In the genomic region with DNA sequence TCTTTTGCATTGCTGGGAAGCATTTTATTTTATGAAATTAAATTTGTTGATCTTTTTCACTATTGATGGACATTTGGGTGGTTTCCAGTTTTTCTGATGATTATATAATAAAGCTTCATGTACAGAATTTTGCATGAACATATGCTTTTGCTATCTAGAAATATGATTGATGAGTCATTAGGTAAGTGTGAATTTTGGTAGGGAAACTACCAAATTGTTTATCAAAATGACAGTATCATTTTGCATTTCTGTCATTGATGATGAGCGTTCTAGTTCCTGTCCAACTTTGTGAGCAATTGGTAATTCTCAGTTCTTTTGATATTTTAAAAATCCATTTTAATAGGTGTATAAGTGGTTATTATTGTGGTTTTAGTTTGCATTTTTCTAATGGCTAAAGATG, we compare ENCODE assay signal across 30 cellular contexts.
"Had no signal": no experiment of that assay in that cellular context is flagged by ENCODE, and none has a peak within 500 bp of the region (broad histone marks: within the 10 kb centered on the region; RNA-seq: fewer than 3 reads in every experiment).

No MANE protein-coding gene starts in this region.

- H3K4me1 Mint-ChIP-seq: activated CD4-positive, alpha-beta memory T cell treated with anti-CD3 and anti-CD28 coated beads, Interleukin-2, amount 10 ng/mL, durations not matched to agents 7 days and 5 days had no signal

- H3K9ac ChIP-seq: SK-N-SH had no signal

- H3K27ac Mint-ChIP-seq: activated B cell treated with CpG ODN at 0.5 μM for 24 hours; activated CD4-positive, alpha-beta memory T cell treated with anti-CD3 and anti-CD28 coated beads, Interleukin-2, amount 10 ng/mL, durations not matched to agents 7 days and 5 days; activated naive CD8-positive, alpha-beta T cell treated with anti-CD3 and anti-CD28 coated beads, Interleukin-2, amount 10 ng/mL, durations not matched to agents 7 days and 5 days; activated T-helper 2 cell treated with anti-CD3 and anti-CD28 coated beads, Interferon-gamma antibody, Interleukin-2, Interleukin-4, amounts not matched to agents 10 μg/mL and 5 μg/mL and 100 μg/mL, durations not matched to agents 14 hours and 24 hours and 36 hours; T-helper 1 cell treated with Interleukin-12 subunit alpha and Interleukin-12 subunit beta and Interleukin-4 antibody, amounts not matched to agents 30 μg/mL and 1 μg/mL, for 36 hours had no signal

- H3K4me1 ChIP-seq: colonic mucosa, SJCRH30 had no signal

- H3K27me3 ChIP-seq: adrenal gland, colonic mucosa, MG63, SJCRH30 had no signal

- H3K36me3 ChIP-seq: adrenal gland, colonic mucosa, MG63, SJCRH30 had no signal

- H3K4me3 ChIP-seq: adrenal gland, colonic mucosa, MG63, SJCRH30 had no signal

- H3K9me3 Mint-ChIP-seq: activated B cell treated with CpG ODN at 0.5 μM for 24 hours; activated CD4-positive, alpha-beta memory T cell treated with anti-CD3 and anti-CD28 coated beads, Interleukin-2, amount 10 ng/mL, durations not matched to agents 7 days and 5 days; activated naive CD8-positive, alpha-beta T cell treated with anti-CD3 and anti-CD28 coated beads, Interleukin-2, amount 10 ng/mL, durations not matched to agents 7 days and 5 days; activated T-helper 2 cell treated with anti-CD3 and anti-CD28 coated beads, Interferon-gamma antibody, Interleukin-2, Interleukin-4, amounts not matched to agents 10 μg/mL and 5 μg/mL and 100 μg/mL, durations not matched to agents 14 hours and 24 hours and 36 hours; T-helper 1 cell treated with Interleukin-12 subunit alpha and Interleukin-12 subunit beta and Interleukin-4 antibody, amounts not matched to agents 30 μg/mL and 1 μg/mL, for 36 hours had no signal

- ATAC-seq: Panc1, Right ventricle myocardium inferior had no signal

- H3K27me3 Mint-ChIP-seq: activated B cell treated with CpG ODN at 0.5 μM for 24 hours; activated CD4-positive, alpha-beta memory T cell treated with anti-CD3 and anti-CD28 coated beads, Interleukin-2, amount 10 ng/mL, durations not matched to agents 7 days and 5 days; activated naive CD8-positive, alpha-beta T cell treated with anti-CD3 and anti-CD28 coated beads, Interleukin-2, amount 10 ng/mL, durations not matched to agents 7 days and 5 days had no signal

- DNase-seq: activated B cell treated with CpG ODN at 0.5 μM for 24 hours; activated CD4-positive, alpha-beta memory T cell treated with anti-CD3 and anti-CD28 coated beads, Interleukin-2, amount 10 ng/mL, durations not matched to agents 7 days and 5 days; activated CD4-positive, alpha-beta T cell treated with anti-CD3 and anti-CD28 coated beads for 1 hour; activated CD4-positive, alpha-beta T cell treated with anti-CD3 and anti-CD28 coated beads, Interleukin-2, amount 50 U/mL, for 1 hour; activated naive CD4-positive, alpha-beta T cell treated with anti-CD3 and anti-CD28 coated beads, Interleukin-2, amount 50 U/mL, for 16 hours; activated naive CD8-positive, alpha-beta T cell treated with anti-CD3 and anti-CD28 coated beads, Interleukin-2, amount 10 ng/mL, durations not matched to agents 7 days and 5 days; activated T-cell treated with anti-CD3 and anti-CD28 coated beads for 4 hours; activated T-cell treated with anti-CD3 and anti-CD28 coated beads, Interleukin-2, amount 50 U/mL, for 48 hours; adrenal gland; anterior cingulate cortex; cerebellar nuclear complex; colonic mucosa; MG63; MV-4-11; NCI-H1092 treated with DMSO at 0.1 percent for 48 hours; NCI-H1436; NCI-H1694 treated with DMSO at 0.1 percent for 48 hours; NCI-H2081; NCI-H510A treated with DMSO at 0.1 percent for 48 hours; NCI-H69; NK-92 treated with Interleukin-12 subunit alpha and Interleukin-12 subunit beta, amount 100 ng/mL, for 24 hours; OCI-M1; RPMI8226; SJCRH30; SK-N-SH; SW 1271 had no signal

- H3K4me3 Mint-ChIP-seq: activated B cell treated with CpG ODN at 0.5 μM for 24 hours; activated CD4-positive, alpha-beta memory T cell treated with anti-CD3 and anti-CD28 coated beads, Interleukin-2, amount 10 ng/mL, durations not matched to agents 7 days and 5 days; activated naive CD8-positive, alpha-beta T cell treated with anti-CD3 and anti-CD28 coated beads, Interleukin-2, amount 10 ng/mL, durations not matched to agents 7 days and 5 days; T-helper 1 cell treated with Interleukin-12 subunit alpha and Interleukin-12 subunit beta and Interleukin-4 antibody, amounts not matched to agents 30 μg/mL and 1 μg/mL, for 36 hours had no signal

- H3K9me3 ChIP-seq: adrenal gland, colonic mucosa, MG63, SJCRH30, SK-N-SH had no signal

- H3K4me2 ChIP-seq: SK-N-SH had no signal

- H3K27ac ChIP-seq: adrenal gland, colonic mucosa, SJCRH30 had no signal
